ENCODE assay signal across 13 cellular contexts in the genomic region with DNA sequence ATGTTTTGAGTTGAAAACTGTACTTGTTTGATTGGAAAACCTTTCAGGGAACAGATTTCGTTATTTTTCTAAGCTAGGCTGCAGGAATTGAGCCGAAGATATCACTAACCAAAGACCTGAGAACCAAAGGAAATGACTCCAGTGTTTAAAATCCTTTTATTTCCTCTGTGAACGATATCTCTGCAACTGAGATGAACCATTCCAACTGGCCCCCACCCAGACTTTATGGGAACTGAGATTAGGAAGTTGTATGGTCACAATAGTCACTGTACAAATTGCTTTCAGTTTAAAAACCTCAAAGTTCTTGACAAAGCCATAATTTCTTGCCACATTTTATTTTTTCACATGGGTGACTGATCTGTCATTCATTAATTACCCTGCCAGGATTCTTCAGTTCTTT.
A peak's percentile ranks its signal among the peaks of the same experiment; 100 is the strongest.
DNase-seq lines count a peak whose midpoint lies in the region; ATAC-seq and TF ChIP-seq lines count a peak whose summit lies in the region.
"Had no signal": no experiment of that assay in that cellular context is flagged by ENCODE, and none has a peak within 500 bp of the region (broad histone marks: within the 10 kb centered on the region; RNA-seq: fewer than 3 reads in every experiment).

No MANE protein-coding gene starts in this region.

- intact Hi-C loops in sciatic nerve (cut with DNase I) = no loop called here

- peaks cover 31% of the 10 kb centered on the region for H3F3A ChIP-seq in GM23248 (ENCODE audit: insufficient read depth)

- H3K4me3 ChIP-seq in GM23248 (peak overlapping the region; percentile 46; the same call in 1 of the 2 replicates), cardiac muscle cell (no peak overlapping the region)
- H3K4me3 ChIP-seq: tibial nerve had no signal

- H4K20me1 ChIP-seq in GM23248 (ENCODE audit: insufficient read depth) = no peaks in the 10 kb centered on the region

- peak; percentile 31 for ATAC-seq in sciatic nerve
- ATAC-seq in HG02884 (IDR thresholded peaks at IDR 0.05; ENCODE audit: unreplicated experiment) = no peak
- no peak for ATAC-seq in HG03175 (IDR thresholded peaks at IDR 0.05; ENCODE audit: unreplicated experiment)

- H3K4me1 ChIP-seq in GM23248 (ENCODE audit: insufficient read depth) (peaks cover 39% of the 10 kb centered on the region), cardiac muscle cell (ENCODE audit: low read depth) (peaks cover 37% of the 10 kb centered on the region)

- TF ChIP-seq CTCF in cardiac muscle cell (IDR thresholded peaks at IDR 0.05; ENCODE audit: low read depth, low read length) = no peak

- H3K9ac ChIP-seq in GM23248 = no peak overlapping the region

- DNase-seq in GM23248 (peak; percentile 31), SK-MEL-5 (ENCODE audit: low read depth, low spot score) (peak; percentile 15), cardiac muscle cell (ENCODE audit: low read depth in 1 of 2, low spot score in 1 of 2) (peak in 1 of 2 donors; percentile 63), sciatic nerve (ENCODE audit: low spot score) (no peak), GDM1 (lab: John Stamatoyannopoulos, UW) (no peak), ACHN (no peak)
- DNase-seq: amniotic stem cell; CD4-positive, CD25-positive, alpha-beta regulatory T cell; NCI-H526 treated with DMSO at 0.1 percent for 48 hours had no signal

- H3K36me3 ChIP-seq in GM23248 (ENCODE audit: low read depth) (no peaks in the 10 kb centered on the region), cardiac muscle cell (no peaks in the 10 kb centered on the region)
- H3K36me3 ChIP-seq: neutrophil, tibial nerve had no signal

- H3K4me2 ChIP-seq in GM23248 (ENCODE audit: unreplicated experiment) = peak overlapping the region; percentile 56

- H3K27me3 ChIP-seq in GM23248 (replicated peaks; ENCODE audit: insufficient read depth) (no peaks in the 10 kb centered on the region), cardiac muscle cell (no peaks in the 10 kb centered on the region)
- H3K27me3 ChIP-seq: neutrophil, tibial nerve had no signal

- no peak overlapping the region for H2AFZ ChIP-seq in GM23248

- in situ Hi-C loops in GM23248 (cut with MboI) (no loop called here), SK-MEL-5 (cut with HindIII; ENCODE audit: low pct_unique_long_range_greater_than_20kb, low sequenced_read_pairs) (no loop called here), ACHN (cut with HindIII; ENCODE audit: low pct_ligation_motif_present, low pct_unique_long_range_greater_than_20kb, low sequenced_read_pairs) (no loop called here)

- H3K27ac ChIP-seq in GM23248 (peak overlapping the region; percentile 26; the same call in 1 of the 2 replicates), cardiac muscle cell (peak overlapping the region; percentile 54)
- H3K27ac ChIP-seq: neutrophil had no signal

- H3K9me2 ChIP-seq in GM23248 (ENCODE audit: insufficient read depth) = no peaks in the 10 kb centered on the region

- WGBS in GM23248 (ENCODE audit: low coverage in 1 of 2, low lambda C conversion rate in 2 of 2, missing lambda C conversion rate in 2 of 2), 2 experiments = 48 to 54% methylated on average over 3 of the region's 3 CpGs

- H3K79me2 ChIP-seq in GM23248 (ENCODE audit: insufficient read depth) = peaks cover 84% of the 10 kb centered on the region

- H3K9me3 ChIP-seq in GM23248 (ENCODE audit: low read depth) (no peaks in the 10 kb centered on the region), cardiac muscle cell (ENCODE audit: low read depth) (no peaks in the 10 kb centered on the region)
- H3K9me3 ChIP-seq: neutrophil, tibial nerve had no signal

Comparison
In these comparisons a context has a peak if more than half of its experiments do, and no peak if none do; other contexts are left out.
1. DNase-seq: peak in GM23248 (single experiment) and SK-MEL-5 (single experiment); none in sciatic nerve (single experiment), GDM1 (single experiment) and ACHN (single experiment).